In the genomic region with DNA sequence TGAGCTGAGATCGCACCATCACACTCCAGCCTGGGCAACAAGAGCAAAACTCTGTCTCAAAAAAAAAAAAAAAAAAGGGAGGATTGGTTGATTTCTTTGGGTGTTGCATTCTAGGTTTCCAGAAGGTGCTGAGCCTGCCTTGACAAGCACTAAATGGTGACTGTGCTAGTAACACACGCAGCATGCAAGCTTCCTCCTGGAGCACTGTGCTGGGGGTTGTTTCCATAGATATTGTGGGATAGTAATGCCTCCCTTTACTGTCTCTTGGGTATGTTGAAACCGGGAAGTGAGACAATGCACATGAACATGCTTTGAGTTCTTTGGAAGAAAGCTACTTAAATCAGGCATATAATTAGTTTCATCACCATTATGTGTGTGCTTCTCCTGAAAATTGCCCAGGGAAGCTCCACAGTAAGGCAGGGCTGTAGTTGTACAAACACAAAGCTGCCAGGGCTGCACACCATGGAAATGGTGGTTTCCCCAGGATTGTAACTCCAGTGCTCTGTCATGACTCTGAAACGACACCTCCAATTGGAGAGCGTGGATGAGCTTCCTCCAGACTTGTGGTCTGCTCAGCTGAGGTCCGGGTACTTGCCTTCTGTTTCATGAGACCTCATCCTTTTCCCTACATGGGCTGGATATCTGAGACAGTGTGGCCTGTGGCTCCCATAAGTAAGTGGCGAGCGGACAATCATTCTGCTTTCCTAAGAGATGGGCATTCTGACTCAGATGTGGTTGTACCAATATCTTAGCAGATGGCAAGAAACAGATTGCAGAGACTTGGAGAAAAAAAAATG, we compare ENCODE assay signal across 1 cellular context.
TF ChIP-seq lines count a peak whose summit lies in the region.

No MANE protein-coding gene starts in this region.

TF ChIP-seq in H1, 55 proteins besides CTCF, POLR2A, EP300 and RAD21:
- TF ChIP-seq KDM1A (IDR thresholded peaks at IDR 0.05; ENCODE audit: borderline replicate concordance, low read length) (no peak), KDM5A (IDR thresholded peaks at IDR 0.05; ENCODE audit: low read length) (no peak), SP4 (IDR thresholded peaks at IDR 0.05; ENCODE audit: low read length) (no peak), POU5F1 (IDR thresholded peaks at IDR 0.05; ENCODE audit: low read depth, low read length) (no peak), ZNF274 (IDR thresholded peaks at IDR 0.05; ENCODE audit: borderline replicate concordance, extremely low read depth, low read length) (no peak), SIRT6 (IDR thresholded peaks at IDR 0.05; ENCODE audit: low read length) (no peak), RBBP5 (IDR thresholded peaks at IDR 0.05; ENCODE audit: borderline replicate concordance, low read depth, low read length) (no peak), ASH2L (IDR thresholded peaks at IDR 0.05; ENCODE audit: low read length) (no peak), JUN (IDR thresholded peaks at IDR 0.05; ENCODE audit: low read depth, low read length) (no peak), RXRA (IDR thresholded peaks at IDR 0.05; ENCODE audit: insufficient read depth, low read depth, low read length) (no peak), FOSL1 (IDR thresholded peaks at IDR 0.05; ENCODE audit: insufficient read depth, low read depth, low read length) (no peak)
- TF ChIP-seq, protein P1, sequence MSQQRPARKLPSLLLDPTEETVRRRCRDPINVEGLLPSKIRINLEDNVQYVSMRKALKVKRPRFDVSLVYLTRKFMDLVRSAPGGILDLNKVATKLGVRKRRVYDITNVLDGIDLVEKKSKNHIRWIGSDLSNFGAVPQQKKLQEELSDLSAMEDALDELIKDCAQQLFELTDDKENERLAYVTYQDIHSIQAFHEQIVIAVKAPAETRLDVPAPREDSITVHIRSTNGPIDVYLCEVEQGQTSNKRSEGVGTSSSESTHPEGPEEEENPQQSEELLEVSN (IDR thresholded peaks at IDR 0.05) = no peak
